ENCODE assay signal across 8 cellular contexts in the genomic region with DNA sequence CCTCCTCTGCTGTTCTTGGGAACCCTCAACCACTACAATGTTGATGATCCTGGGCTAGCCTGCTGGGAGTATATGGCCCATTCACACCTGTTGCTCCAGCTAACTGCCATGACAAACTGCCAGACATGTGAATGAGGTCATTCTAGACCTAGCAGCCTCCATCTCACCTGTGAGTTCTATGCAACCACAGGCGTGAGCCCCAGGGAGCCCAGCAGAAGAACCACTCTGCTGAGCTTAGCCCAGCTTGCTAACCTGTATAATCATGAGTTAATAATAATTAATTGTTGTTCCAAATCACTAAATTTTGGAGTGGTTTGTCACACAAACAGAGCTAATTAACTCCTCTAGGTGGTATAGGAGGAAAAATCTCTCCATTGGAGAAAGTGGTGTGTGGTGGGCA. TPM values are rescaled to one million over a fixed set of nuclear protein-coding genes. Genes with fewer than 3 reads are reported as not detected.
"Had no signal": no experiment of that assay in that cellular context is flagged by ENCODE, and none has a peak within 500 bp of the region (broad histone marks: within the 10 kb centered on the region; RNA-seq: fewer than 3 reads in every experiment).

No MANE protein-coding gene starts in this region.

- DNase-seq: GDM1, GF-D8 had no signal

- FAIRE-seq: G401.6, GM12878, GM12891, GM12892, GM18507, GM19239 had no signal

- H3K4me3 ChIP-seq: GM12878 had no signal

- ATAC-seq: GM12878 had no signal

RNA-seq across cellular contexts. Expression of a gene that starts 24.7 kb away (rescaled TPM):
- total RNA-seq: GM12878 had no signal
